In genomic region chr11:101323997-101324396, GRCh38 we compare ENCODE assay signal across 17 cellular contexts.
DNase-seq lines count a peak whose midpoint lies in the region; ATAC-seq and TF ChIP-seq lines count a peak whose summit lies in the region.
"Had no signal": no experiment of that assay in that cellular context is flagged by ENCODE, and none has a peak within 500 bp of the region (broad histone marks: within the 10 kb centered on the region; RNA-seq: fewer than 3 reads in every experiment).

No MANE protein-coding gene starts in this region.

- ATAC-seq in WTC11, result peak; percentile 29
- ATAC-seq in gastroesophageal sphincter, result no peak
- ATAC-seq: psoas muscle had no signal

- H3K27me3 ChIP-seq in kidney epithelial cell (ENCODE audit: control insufficient read depth, insufficient read depth, low read length) (no peaks in the 10 kb centered on the region), gastroesophageal sphincter (no peaks in the 10 kb centered on the region)
- H3K27me3 ChIP-seq: SJSA1 had no signal

- H3K4me3 ChIP-seq in GM12865 (ENCODE audit: low read depth, low read length) (no peak overlapping the region), LNCaP clone FGC (ENCODE audit: low read depth, low read length) (no peak overlapping the region), kidney epithelial cell (ENCODE audit: low read depth, low read length) (no peak overlapping the region), gastroesophageal sphincter (no peak overlapping the region)
- H3K4me3 ChIP-seq: psoas muscle, SJSA1 had no signal

- no peak overlapping the region for H3K27ac ChIP-seq in gastroesophageal sphincter
- H3K27ac ChIP-seq: psoas muscle, SJSA1 had no signal

- no peaks in the 10 kb centered on the region for H3K27me3 Mint-ChIP-seq in WTC11 (ENCODE audit: low read depth)
- peaks cover 16% of the 10 kb centered on the region for H3K27me3 Mint-ChIP-seq in Calu3 (ENCODE audit: unreplicated experiment)
- H3K27me3 Mint-ChIP-seq: activated CD4-positive, alpha-beta memory T cell treated with anti-CD3 and anti-CD28 coated beads for 36 hours; CD8-positive, alpha-beta memory T cell had no signal

- H3K4me1 Mint-ChIP-seq in WTC11 (peaks cover 6% of the 10 kb centered on the region; the same call in 1 of the 2 replicates), Calu3 (ENCODE audit: low read depth, unreplicated experiment) (no peaks in the 10 kb centered on the region)
- H3K4me1 Mint-ChIP-seq: CD8-positive, alpha-beta memory T cell had no signal

- no peaks in the 10 kb centered on the region for H3K36me3 ChIP-seq in kidney epithelial cell (ENCODE audit: control insufficient read depth, insufficient read depth, low read length)
- H3K36me3 ChIP-seq in gastroesophageal sphincter, result no peaks in the 10 kb centered on the region
- H3K36me3 ChIP-seq: SJSA1 had no signal

- CTCF ChIA-PET in WTC11 (lab: Charles Lee) (interaction anchor here (0.7 to 1.4 kb wide), 4 partner anchors 10 to 338 kb away, joined by 3 read pairs; partner anchors contain the start of gene PGR), Calu3 (lab: Charles Lee) (no interaction called here)

- intact Hi-C loops in Calu3 (cut with micrococcal nuclease; ENCODE audit: unreplicated experiment), result no loop called here

- H3K36me3 Mint-ChIP-seq in WTC11 (no peaks in the 10 kb centered on the region), Calu3 (ENCODE audit: insufficient read depth, unreplicated experiment) (no peaks in the 10 kb centered on the region)
- H3K36me3 Mint-ChIP-seq: activated CD4-positive, alpha-beta memory T cell treated with anti-CD3 and anti-CD28 coated beads for 36 hours; CD8-positive, alpha-beta memory T cell had no signal

- POLR2A ChIA-PET in WTC11 (lab: Charles Lee), result no interaction called here

- H3K9me3 Mint-ChIP-seq in WTC11 (no peaks in the 10 kb centered on the region), Calu3 (ENCODE audit: low read depth, unreplicated experiment) (no peaks in the 10 kb centered on the region)
- H3K9me3 Mint-ChIP-seq: activated T-helper 1 cell treated with anti-CD3 and anti-CD28 coated beads, Interleukin-12 subunit alpha, Interleukin-12 subunit beta, Interleukin-2, Interleukin-4 antibody, amounts not matched to agents 30 ng/mL and 10 ng/mL and 1 ng/mL, durations not matched to agents 14 hours and 24 hours and 36 hours had no signal

- no peaks in the 10 kb centered on the region for H3K9me3 ChIP-seq in gastroesophageal sphincter
- H3K9me3 ChIP-seq: psoas muscle, SJSA1 had no signal

- no peak for TF ChIP-seq EP300 in gastroesophageal sphincter (IDR thresholded peaks at IDR 0.05)

- 24 to 45% methylated on average over 1 of the region's 2 CpGs for whole genome bisulfite sequencing in gastroesophageal sphincter (ENCODE audit: low coverage in 1 of 2), 2 donors

- DNase-seq in GM12865 (ENCODE audit: low read depth), result peak; percentile 9
- no peak for DNase-seq in LNCaP clone FGC (ENCODE audit: low read depth)
- DNase-seq in WTC11 (ENCODE audit: low spot score), result peak; percentile 21
- no peak for DNase-seq in kidney epithelial cell (ENCODE audit: low read depth)
- DNase-seq in Calu3, result no peak
- DNase-seq in AG08396 (ENCODE audit: low spot score), result no peak
- DNase-seq: activated CD4-positive, alpha-beta memory T cell treated with anti-CD3 and anti-CD28 coated beads for 36 hours; CD8-positive, alpha-beta memory T cell; GDM1; glutamatergic neuron; kidney; NCI-H2107; NK-92 treated with Interleukin-12 subunit alpha and Interleukin-12 subunit beta, amount 100 ng/mL, for 24 hours; psoas muscle had no signal

- BruUV-seq in Calu3 (replicated peaks; lab: Mats Ljungman, UMichigan), result no TSS peak

- no peaks in the 10 kb centered on the region for H3K4me1 ChIP-seq in gastroesophageal sphincter
- H3K4me1 ChIP-seq: psoas muscle, SJSA1 had no signal

- TF ChIP-seq CTCF in GM12865 (IDR thresholded peaks at IDR 0.05; ENCODE audit: insufficient read depth, low read depth, low read length, missing control alignments), result no peak
- TF ChIP-seq CTCF in LNCaP clone FGC (IDR thresholded peaks at IDR 0.05; ENCODE audit: control insufficient read depth, extremely low read depth, insufficient read depth), result peak; percentile 47
- no peak for TF ChIP-seq CTCF in WTC11 (IDR thresholded peaks at IDR 0.05)
- peak; percentile 22 for TF ChIP-seq CTCF in kidney epithelial cell (IDR thresholded peaks at IDR 0.05; ENCODE audit: insufficient read depth, low read length, poor library complexity, severe bottlenecking)
- TF ChIP-seq CTCF in Calu3 (IDR thresholded peaks at IDR 0.05; ENCODE audit: unreplicated experiment), result no peak
- peak in 1 of 4 experiments; percentile 31 for TF ChIP-seq CTCF in gastroesophageal sphincter (IDR thresholded peaks at IDR 0.05)

- no peak overlapping the region for H3K4me3 Mint-ChIP-seq in WTC11
- no peak overlapping the region for H3K4me3 Mint-ChIP-seq in Calu3 (ENCODE audit: low read depth, unreplicated experiment)
- H3K4me3 Mint-ChIP-seq: activated CD4-positive, alpha-beta memory T cell treated with anti-CD3 and anti-CD28 coated beads for 36 hours; activated T-helper 1 cell treated with anti-CD3 and anti-CD28 coated beads, Interleukin-12 subunit alpha, Interleukin-12 subunit beta, Interleukin-2, Interleukin-4 antibody, amounts not matched to agents 30 ng/mL and 10 ng/mL and 1 ng/mL, durations not matched to agents 14 hours and 24 hours and 36 hours; CD8-positive, alpha-beta memory T cell had no signal

- TF ChIP-seq POLR2A in gastroesophageal sphincter (IDR thresholded peaks at IDR 0.05), result no peak

- H3K27ac Mint-ChIP-seq in WTC11, result no peak overlapping the region
- no peak overlapping the region for H3K27ac Mint-ChIP-seq in Calu3 (ENCODE audit: unreplicated experiment)
- H3K27ac Mint-ChIP-seq: activated CD4-positive, alpha-beta memory T cell treated with anti-CD3 and anti-CD28 coated beads for 36 hours; activated T-helper 1 cell treated with anti-CD3 and anti-CD28 coated beads, Interleukin-12 subunit alpha, Interleukin-12 subunit beta, Interleukin-2, Interleukin-4 antibody, amounts not matched to agents 30 ng/mL and 10 ng/mL and 1 ng/mL, durations not matched to agents 14 hours and 24 hours and 36 hours; CD8-positive, alpha-beta memory T cell had no signal

TF ChIP-seq in WTC11, 78 proteins besides CTCF, POLR2A, EP300 and RAD21:
- TF ChIP-seq HMGA2 (CRISPR knock-in tag; IDR thresholded peaks at IDR 0.05), result no peak
- TF ChIP-seq GABPB1 (CRISPR knock-in tag; IDR thresholded peaks at IDR 0.05), result no peak
- TF ChIP-seq SOX15 (CRISPR knock-in tag; IDR thresholded peaks at IDR 0.05), result no peak
- TF ChIP-seq ZMAT4 (CRISPR knock-in tag; IDR thresholded peaks at IDR 0.05), result no peak
- no peak for TF ChIP-seq ZNF425 (CRISPR knock-in tag; conservative IDR thresholded peaks at IDR 0.05)

Comparison
In these comparisons a context has a peak if more than half of its experiments do, and no peak if none do; other contexts are left out.
1. DNase-seq: peak in GM12865 (single experiment) and WTC11 (single experiment); none in LNCaP clone FGC (single experiment), kidney epithelial cell (single experiment), Calu3 (single experiment) and AG08396 (single experiment).
2. CTCF ChIP-seq: peak in LNCaP clone FGC (single experiment) and kidney epithelial cell (single experiment); none in GM12865 (single experiment), WTC11 (single experiment) and Calu3 (single experiment).